9 cellular contexts compared by ENCODE assay signal in genomic region chr1:234933475-234933874, GRCh38.
DNase-seq lines count a peak whose midpoint lies in the region; ATAC-seq and TF ChIP-seq lines count a peak whose summit lies in the region.
"Had no signal": no experiment of that assay in that cellular context is flagged by ENCODE, and none has a peak within 500 bp of the region (broad histone marks: within the 10 kb centered on the region; RNA-seq: fewer than 3 reads in every experiment).

No MANE protein-coding gene starts in this region.

- H3K27ac ChIP-seq in OCI-LY3 (ENCODE audit: low read length) = peak overlapping the region; percentile 84
- H3K27ac ChIP-seq: 22Rv1 had no signal

- no peak overlapping the region for H2AFZ ChIP-seq in OCI-LY3 (ENCODE audit: low read depth, low read length)

- TF ChIP-seq CTCF in OCI-LY3 (IDR thresholded peaks at IDR 0.05; ENCODE audit: low read depth, low read length) = no peak

- H4K20me1 ChIP-seq in OCI-LY3 (ENCODE audit: insufficient read depth, low read length) = no peaks in the 10 kb centered on the region

- H3K4me1 ChIP-seq in OCI-LY3 (ENCODE audit: low read length) = peaks cover 48% of the 10 kb centered on the region
- peaks cover 18% of the 10 kb centered on the region for H3K4me1 ChIP-seq in skeletal muscle satellite cell (ENCODE audit: control insufficient read depth, insufficient read depth, low read length)

- peak; percentile 91 for ATAC-seq in HG02678 (IDR thresholded peaks at IDR 0.05; ENCODE audit: unreplicated experiment)

- DNase-seq in DMS53 (lab: John Stamatoyannopoulos, UW) (peak; percentile 21), DMS53 treated with DMSO at 0.1 percent for 48 hours (lab: John Stamatoyannopoulos, UW; ENCODE audit: unreplicated experiment) (no peak), dermis blood vessel endothelial cell (peak; percentile 58), NCI-H2107 (lab: John Stamatoyannopoulos, UW) (no peak), GOT3 (lab: John Stamatoyannopoulos, UW) (no peak)

- H3K79me2 ChIP-seq in OCI-LY3 (ENCODE audit: low read length) = no peaks in the 10 kb centered on the region

- peak overlapping the region; percentile 64 for H3K9ac ChIP-seq in OCI-LY3 (ENCODE audit: low read length)
- no peak overlapping the region for H3K9ac ChIP-seq in skeletal muscle satellite cell (ENCODE audit: low read depth, low read length)

- no peaks in the 10 kb centered on the region for H3K36me3 ChIP-seq in OCI-LY3 (replicated peaks; ENCODE audit: low read depth, low read length)
- H3K36me3 ChIP-seq in skeletal muscle satellite cell (ENCODE audit: insufficient read depth, low read length) = no peaks in the 10 kb centered on the region

- H3K27me3 ChIP-seq in OCI-LY3 (ENCODE audit: low read depth, low read length) (peaks cover 20% of the 10 kb centered on the region), skeletal muscle satellite cell (ENCODE audit: control insufficient read depth, insufficient read depth, low read length) (no peaks in the 10 kb centered on the region)

- H3K4me3 ChIP-seq in OCI-LY3 (ENCODE audit: low read length) (peak overlapping the region; percentile 61), skeletal muscle satellite cell (ENCODE audit: low read length) (no peak overlapping the region)

- peak overlapping the region; percentile 86 for H3K4me2 ChIP-seq in OCI-LY3 (ENCODE audit: low read length)
- H3K4me2 ChIP-seq in skeletal muscle satellite cell (ENCODE audit: low read length) = peak overlapping the region; percentile 42

- H3K9me3 ChIP-seq in OCI-LY3 (ENCODE audit: insufficient read depth, low read length) (no peaks in the 10 kb centered on the region), skeletal muscle satellite cell (replicated peaks; ENCODE audit: low read length) (no peaks in the 10 kb centered on the region)

Comparison
In these comparisons a context has a peak if more than half of its experiments do, and no peak if none do; other contexts are left out.
1. DNase-seq: peak in DMS53 (single experiment) and dermis blood vessel endothelial cell (single experiment); none in DMS53 treated with DMSO at 0.1 percent for 48 hours (single experiment), NCI-H2107 (single experiment) and GOT3 (single experiment).